In genomic region chr1:159918918-159919195, GRCh38 we compare ENCODE assay signal across 27 cellular contexts. TPM values are rescaled to one million over a fixed set of nuclear protein-coding genes. Genes with fewer than 3 reads are reported as not detected.
DNase-seq lines count a peak whose midpoint lies in the region; ATAC-seq and TF ChIP-seq lines count a peak whose summit lies in the region.
"Had no signal": no experiment of that assay in that cellular context is flagged by ENCODE, and none has a peak within 500 bp of the region (broad histone marks: within the 10 kb centered on the region; RNA-seq: fewer than 3 reads in every experiment).

No MANE protein-coding gene starts in this region.

- DNase-seq in natural killer cell (no peak), T-helper 17 cell (no peak), myocyte (ENCODE audit: low read depth) (peak; percentile 57), OCI-LY7 (ENCODE audit: low spot score) (no peak), erythroblast (lab: John Stamatoyannopoulos, UW) (no peak), sciatic nerve (ENCODE audit: low spot score) (no peak), GM13976 (ENCODE audit: low spot score) (no peak)
- no peak for DNase-seq in natural killer cell treated with Interleukin-12 subunit alpha and Interleukin-12 subunit beta and Interleukin-15 and Interleukin-18, amount 100 ng/mL, for 72 hours (ENCODE audit: low spot score)
- DNase-seq: activated CD4-positive, alpha-beta memory T cell treated with anti-CD3 and anti-CD28 coated beads, Interleukin-2, amount 10 ng/mL, durations not matched to agents 7 days and 5 days; activated T-cell treated with anti-CD3 and anti-CD28 coated beads, Interleukin-2, amount 50 U/mL, for 48 hours; effector memory CD8-positive, alpha-beta T cell; GDM1; MV-4-11; NCI-H187; NCI-H226; occipital lobe; Peyer's patch; retina; SK-N-SH; stimulated activated CD4-positive, alpha-beta T cell treated with anti-CD3 and anti-CD28 coated beads, Interleukin-15, amount 100 ng/mL, for 24 hours; T-helper 9 cell; testis had no signal

- POLR2A ChIA-PET in OCI-LY7 (lab: Charles Lee): no interaction called here

- ATAC-seq in natural killer cell (no peak), T-helper 17 cell (no peak), sciatic nerve (no peak)
- ATAC-seq in natural killer cell treated with Interleukin-12 subunit alpha and Interleukin-12 subunit beta and Interleukin-15 and Interleukin-18, amount 100 ng/mL, for 72 hours: no peak
- ATAC-seq: effector memory CD8-positive, alpha-beta T cell; heart left ventricle; WTC11 had no signal

- no peaks in the 10 kb centered on the region for H3K9me3 Mint-ChIP-seq in natural killer cell
- H3K9me3 Mint-ChIP-seq in natural killer cell treated with Interleukin-12 subunit alpha and Interleukin-12 subunit beta and Interleukin-15 and Interleukin-18, amount 100 ng/mL, for 72 hours: no peaks in the 10 kb centered on the region
- H3K9me3 Mint-ChIP-seq: activated CD4-positive, alpha-beta memory T cell treated with anti-CD3 and anti-CD28 coated beads, Interleukin-2, amount 10 ng/mL, durations not matched to agents 7 days and 5 days; activated naive CD4-positive, alpha-beta T cell treated with anti-CD3 and anti-CD28 coated beads, Interleukin-2, amount 50 U/mL, for 24 hours; effector memory CD8-positive, alpha-beta T cell; WTC11 had no signal

- no peaks in the 10 kb centered on the region for H4K20me1 ChIP-seq in OCI-LY7 (ENCODE audit: insufficient read depth, low read length)

- intact Hi-C loops in natural killer cell (cut with micrococcal nuclease) (no loop called here), OCI-LY7 (cut with micrococcal nuclease; ENCODE audit: unreplicated experiment) (no loop called here), sciatic nerve (cut with DNase I) (no loop called here)

- H3K27ac ChIP-seq in OCI-LY7 (ENCODE audit: low read depth, low read length, poor library complexity, severe bottlenecking): no peak overlapping the region
- H3K27ac ChIP-seq: testis had no signal

- H3K27me3 Mint-ChIP-seq in natural killer cell (ENCODE audit: low read depth in 2 of 2) (peaks cover 0 to 2% of the 10 kb centered on the region in 2 donors), T-helper 17 cell (no peaks in the 10 kb centered on the region)
- H3K27me3 Mint-ChIP-seq in natural killer cell treated with Interleukin-12 subunit alpha and Interleukin-12 subunit beta and Interleukin-15 and Interleukin-18, amount 100 ng/mL, for 72 hours: no peaks in the 10 kb centered on the region
- H3K27me3 Mint-ChIP-seq: activated CD4-positive, alpha-beta memory T cell treated with anti-CD3 and anti-CD28 coated beads, Interleukin-2, amount 10 ng/mL, durations not matched to agents 7 days and 5 days; activated naive CD4-positive, alpha-beta T cell treated with anti-CD3 and anti-CD28 coated beads, Interleukin-2, amount 50 U/mL, for 24 hours; effector memory CD8-positive, alpha-beta T cell had no signal

- peaks cover 32% of the 10 kb centered on the region; the same call in 1 of the 2 replicates for H3K79me2 ChIP-seq in OCI-LY7 (ENCODE audit: insufficient read depth, low read depth, low read length)

- in situ Hi-C loops in GM13976 (cut with MboI; ENCODE audit: low sequenced_read_pairs, unreplicated experiment): no loop called here

- peaks cover 49% of the 10 kb centered on the region for H3K36me3 ChIP-seq in OCI-LY7 (ENCODE audit: insufficient read depth, low read length)

- BruUV-seq in OCI-LY7 (replicated peaks; lab: Mats Ljungman, UMichigan): no TSS peak

- H3K4me3 Mint-ChIP-seq in natural killer cell: no peak overlapping the region
- H3K4me3 Mint-ChIP-seq in natural killer cell treated with Interleukin-12 subunit alpha and Interleukin-12 subunit beta and Interleukin-15 and Interleukin-18, amount 100 ng/mL, for 72 hours: no peak overlapping the region
- no peak overlapping the region for H3K4me3 Mint-ChIP-seq in T-helper 17 cell
- H3K4me3 Mint-ChIP-seq: activated CD4-positive, alpha-beta memory T cell treated with anti-CD3 and anti-CD28 coated beads, Interleukin-2, amount 10 ng/mL, durations not matched to agents 7 days and 5 days; WTC11 had no signal

- H3K4me2 ChIP-seq in OCI-LY7 (ENCODE audit: low read length): no peak overlapping the region
- H3K4me2 ChIP-seq: SK-N-SH had no signal

- no peaks in the 10 kb centered on the region for H3K9me3 ChIP-seq in T-helper 17 cell (ENCODE audit: control insufficient read depth, low read length, poor library complexity, severe bottlenecking)
- no peaks in the 10 kb centered on the region for H3K9me3 ChIP-seq in OCI-LY7 (ENCODE audit: low read length)
- H3K9me3 ChIP-seq: heart left ventricle, Peyer's patch, SK-N-SH, testis had no signal

- no peak overlapping the region for H3K4me3 ChIP-seq in OCI-LY7 (ENCODE audit: low read depth, low read length, poor library complexity, severe bottlenecking)
- H3K4me3 ChIP-seq: heart left ventricle, Peyer's patch, testis had no signal

- TF ChIP-seq POLR2A in erythroblast (IDR thresholded peaks at IDR 0.05; ENCODE audit: low read length): no peak

- no peak for TF ChIP-seq CTCF in natural killer cell (IDR thresholded peaks at IDR 0.05)
- TF ChIP-seq CTCF in OCI-LY7 (conservative IDR thresholded peaks at IDR 0.05; ENCODE audit: low read length): no peak
- no peak for TF ChIP-seq CTCF in GM13976 (IDR thresholded peaks at IDR 0.05; ENCODE audit: borderline replicate concordance, control extremely low read depth, extremely low read depth, insufficient read depth, missing control alignments)

- H3K4me1 Mint-ChIP-seq in natural killer cell (peaks cover 63 to 79% of the 10 kb centered on the region in 2 donors), T-helper 17 cell (peaks cover 62% of the 10 kb centered on the region)
- peaks cover 54% of the 10 kb centered on the region in 2 donors for H3K4me1 Mint-ChIP-seq in natural killer cell treated with Interleukin-12 subunit alpha and Interleukin-12 subunit beta and Interleukin-15 and Interleukin-18, amount 100 ng/mL, for 72 hours (ENCODE audit: low read depth in 2 of 2)

- H3K36me3 Mint-ChIP-seq in natural killer cell (peaks cover 9% of the 10 kb centered on the region), T-helper 17 cell (ENCODE audit: low read depth) (peaks cover 13% of the 10 kb centered on the region)
- peaks cover 18% of the 10 kb centered on the region for H3K36me3 Mint-ChIP-seq in natural killer cell treated with Interleukin-12 subunit alpha and Interleukin-12 subunit beta and Interleukin-15 and Interleukin-18, amount 100 ng/mL, for 72 hours

- no peak overlapping the region for H2AFZ ChIP-seq in OCI-LY7 (ENCODE audit: low read length)

- H3K27ac Mint-ChIP-seq in natural killer cell (peak overlapping the region; percentile 93 to 98), T-helper 17 cell (peak overlapping the region; percentile 96)
- H3K27ac Mint-ChIP-seq in natural killer cell treated with Interleukin-12 subunit alpha and Interleukin-12 subunit beta and Interleukin-15 and Interleukin-18, amount 100 ng/mL, for 72 hours: no peak overlapping the region
- H3K27ac Mint-ChIP-seq: WTC11 had no signal

- H3K4me1 ChIP-seq in OCI-LY7 (ENCODE audit: insufficient read depth, low read length, poor library complexity, severe bottlenecking): peaks cover 33% of the 10 kb centered on the region

- H3K9me2 ChIP-seq in OCI-LY7 (ENCODE audit: insufficient read depth, low read length): no peaks in the 10 kb centered on the region
- H3K9me2 ChIP-seq: SK-N-SH had no signal

- CTCF ChIA-PET in OCI-LY7 (lab: Charles Lee; ENCODE audit: unreplicated experiment): no interaction called here

RNA-seq across cellular contexts. Expression of gene TAGLN2, which starts 6.5 kb away (rescaled TPM):
- total RNA-seq in natural killer cell (100 to 1,000 TPM; 344 to 394 (median 358) TPM), T-helper 17 cell (100 to 1,000 TPM; 515 to 717 TPM), myocyte (65.1 and 75.5 TPM in 2 replicates), OCI-LY7 (2022) (195 and 215 TPM in 2 replicates), sciatic nerve (184 TPM)
- 100 to 1,000 TPM; 239 to 375 TPM for total RNA-seq in natural killer cell treated with Interleukin-12 subunit alpha and Interleukin-12 subunit beta and Interleukin-15 and Interleukin-18, amount 100 ng/mL, for 72 hours
- polyA plus RNA-seq in myocyte (2012): 325 TPM
- total RNA-seq in OCI-LY7 (2014; rRNA removed; shearing (Covaris generic)): 193 and 260 TPM in 2 replicates

RNA-seq across cellular contexts. Expression of gene CFAP45, which starts 18.9 kb away (rescaled TPM):
- total RNA-seq in natural killer cell (1 to 10 TPM; 1.3 to 5.0 (median 1.6) TPM), T-helper 17 cell (1 to 10 TPM; 4.6 to 6.3 TPM), myocyte (not detected in 2 replicates), OCI-LY7 (2022) (0.63 and 0.85 TPM in 2 replicates), sciatic nerve (1.6 TPM)
- 1 to 10 TPM in 1 of 2 donors, under 1 TPM in 1; 0.38 to 3.0 TPM for total RNA-seq in natural killer cell treated with Interleukin-12 subunit alpha and Interleukin-12 subunit beta and Interleukin-15 and Interleukin-18, amount 100 ng/mL, for 72 hours
- 0.47 TPM for polyA plus RNA-seq in myocyte (2012)
- 0.57 TPM in 1 of 2 replicates, not detected in the other for total RNA-seq in OCI-LY7 (2014; rRNA removed; shearing (Covaris generic))

RNA-seq across cellular contexts. Expression of gene IGSF9, which starts 26.6 kb away (rescaled TPM):
- total RNA-seq in natural killer cell: not detected
- total RNA-seq in natural killer cell treated with Interleukin-12 subunit alpha and Interleukin-12 subunit beta and Interleukin-15 and Interleukin-18, amount 100 ng/mL, for 72 hours: not detected
- total RNA-seq in T-helper 17 cell: under 1 TPM in 1 of 2 donors, not detected in 1; 0.07 TPM
- total RNA-seq in myocyte: 0.16 TPM in 1 of 2 replicates, not detected in the other
- polyA plus RNA-seq in myocyte (2012): not detected
- not detected in 2 replicates for total RNA-seq in OCI-LY7 (2014; rRNA removed; shearing (Covaris generic))
- not detected in 2 replicates for total RNA-seq in OCI-LY7 (2022)
- total RNA-seq in sciatic nerve: 0.18 TPM
- total RNA-seq: activated CD4-positive, alpha-beta memory T cell treated with anti-CD3 and anti-CD28 coated beads, Interleukin-2, amount 10 ng/mL, durations not matched to agents 7 days and 5 days had no signal

RNA-seq across cellular contexts. Expression of gene SLAMF9, which starts 35.2 kb away (rescaled TPM):
- total RNA-seq in natural killer cell: not detected
- total RNA-seq in natural killer cell treated with Interleukin-12 subunit alpha and Interleukin-12 subunit beta and Interleukin-15 and Interleukin-18, amount 100 ng/mL, for 72 hours: not detected
- total RNA-seq in T-helper 17 cell: not detected
- total RNA-seq in myocyte: not detected in 2 replicates
- polyA plus RNA-seq in myocyte (2012): not detected
- total RNA-seq in OCI-LY7 (2014; rRNA removed; shearing (Covaris generic)): not detected in 2 replicates
- not detected in 2 replicates for total RNA-seq in OCI-LY7 (2022)
- total RNA-seq in sciatic nerve: 0.80 TPM
- total RNA-seq: A673; activated CD4-positive, alpha-beta memory T cell treated with anti-CD3 and anti-CD28 coated beads, Interleukin-2, amount 10 ng/mL, durations not matched to agents 7 days and 5 days; cerebellum; occipital lobe; Peyer's patch; WTC11 had no signal

RNA-seq across cellular contexts. Expression of gene VSIG8, which starts 56.4 kb away (rescaled TPM):
- total RNA-seq in natural killer cell: not detected
- not detected for total RNA-seq in natural killer cell treated with Interleukin-12 subunit alpha and Interleukin-12 subunit beta and Interleukin-15 and Interleukin-18, amount 100 ng/mL, for 72 hours
- not detected for total RNA-seq in T-helper 17 cell
- total RNA-seq in myocyte: not detected in 2 replicates
- polyA plus RNA-seq in myocyte (2012): not detected
- total RNA-seq in OCI-LY7 (2014; rRNA removed; shearing (Covaris generic)): not detected in 2 replicates
- total RNA-seq in OCI-LY7 (2022): not detected in 2 replicates
- not detected for total RNA-seq in sciatic nerve
- total RNA-seq: A673; activated CD4-positive, alpha-beta memory T cell treated with anti-CD3 and anti-CD28 coated beads, Interleukin-2, amount 10 ng/mL, durations not matched to agents 7 days and 5 days; heart left ventricle; occipital lobe; WTC11 had no signal
- polyA plus RNA-seq: SK-N-SH had no signal

Comparison
In these comparisons a context has a peak if more than half of its experiments do, and no peak if none do; other contexts are left out.
1. H3K27ac Mint-ChIP-seq: peak in natural killer cell (2 of 2) and T-helper 17 cell (single experiment); none in natural killer cell treated with Interleukin-12 subunit alpha and Interleukin-12 subunit beta and Interleukin-15 and Interleukin-18, amount 100 ng/mL, for 72 hours (0 of 2).